ENCODE assay signal across 12 cellular contexts in the genomic region with DNA sequence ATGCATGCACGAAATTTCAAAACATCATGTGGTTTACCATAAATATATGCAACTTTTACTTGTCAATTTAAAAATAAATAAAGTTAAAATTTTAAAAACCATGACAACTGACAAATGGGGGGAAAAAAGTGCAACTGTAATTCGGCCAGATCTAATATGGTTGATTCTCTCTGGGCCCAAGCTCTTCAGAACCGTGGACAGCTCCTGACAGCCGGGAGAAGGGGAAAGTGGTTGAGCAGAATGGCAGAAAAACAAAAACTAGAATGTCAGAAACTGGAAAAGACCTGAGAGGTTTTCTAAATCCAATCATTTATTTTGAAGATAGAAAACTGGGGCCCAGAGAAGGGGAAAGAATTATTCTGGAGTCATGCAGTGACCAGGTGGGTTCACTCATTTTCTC.
DNase-seq lines count a peak whose midpoint lies in the region; ATAC-seq, FAIRE-seq and TF ChIP-seq lines count a peak whose summit lies in the region.
"Had no signal": no experiment of that assay in that cellular context is flagged by ENCODE, and none has a peak within 500 bp of the region (broad histone marks: within the 10 kb centered on the region; RNA-seq: fewer than 3 reads in every experiment).

No MANE protein-coding gene starts in this region.

- POLR2A ChIA-PET in RWPE1 (lab: Yijun Ruan, JAX; ENCODE audit: low non-redundant PET), result interaction anchor here (0.5 kb wide), 1 partner anchor 11 kb away, joined by 3 read pairs; no protein-coding TSS in a partner anchor

- no peak for FAIRE-seq in urothelium cell line (lab: Jason Lieb, UNC)
- FAIRE-seq: pancreas had no signal

- no peaks in the 10 kb centered on the region for H3K27me3 ChIP-seq in right atrium auricular region
- H3K27me3 ChIP-seq: SJSA1 had no signal

- peak; percentile 17 for DNase-seq in stimulated activated CD4-positive, alpha-beta T cell treated with anti-CD3 and anti-CD28 coated beads, Interleukin-15, amount 100 ng/mL, for 24 hours
- no peak for DNase-seq in stimulated activated CD4-positive, alpha-beta T cell treated with anti-CD3 and anti-CD28 coated beads, Interleukin-12 subunit alpha, Interleukin-12 subunit beta, amount 100 ng/mL, for 4 hours
- peak; percentile 27 for DNase-seq in RWPE1 (ENCODE audit: low spot score)
- DNase-seq in fibroblast of pulmonary artery (ENCODE audit: low read depth), result peak; percentile 25
- DNase-seq in urothelium cell line (ENCODE audit: low spot score), result peak; percentile 30
- no peak for DNase-seq in right atrium auricular region (ENCODE audit: low spot score)
- DNase-seq: CD4-positive, CD25-positive, alpha-beta regulatory T cell; NCI-H1930; pancreas had no signal

- CTCF ChIA-PET in RWPE1 (lab: Yijun Ruan, JAX), result interaction anchor here (0.6 kb wide), 1 partner anchor 962 kb away, joined by 3 read pairs; no protein-coding TSS in a partner anchor

- H3K36me3 ChIP-seq in right atrium auricular region, result no peaks in the 10 kb centered on the region
- H3K36me3 ChIP-seq: pancreas, SJSA1 had no signal

- no peaks in the 10 kb centered on the region for H3K9me3 ChIP-seq in right atrium auricular region
- H3K9me3 ChIP-seq: pancreas, SJSA1 had no signal

- no peaks in the 10 kb centered on the region for H3K4me1 ChIP-seq in right atrium auricular region
- H3K4me1 ChIP-seq: pancreas, SJSA1 had no signal

- ATAC-seq in HG03460 (IDR thresholded peaks at IDR 0.05; ENCODE audit: unreplicated experiment) (no peak), GM18511 (IDR thresholded peaks at IDR 0.05; ENCODE audit: unreplicated experiment) (no peak)
- ATAC-seq: pancreas had no signal

- no peak for TF ChIP-seq CTCF in RWPE1 (conservative IDR thresholded peaks at IDR 0.05; ENCODE audit: low read depth)
- TF ChIP-seq CTCF in fibroblast of pulmonary artery (IDR thresholded peaks at IDR 0.05; ENCODE audit: low read length, missing control alignments), result no peak
- TF ChIP-seq CTCF in right atrium auricular region (IDR thresholded peaks at IDR 0.05), result no peak

- H3K4me3 ChIP-seq in fibroblast of pulmonary artery (replicated peaks; ENCODE audit: low read depth, low read length) (no peak overlapping the region), right atrium auricular region (no peak overlapping the region)
- H3K4me3 ChIP-seq: pancreas, SJSA1 had no signal

- no peak overlapping the region for H3K27ac ChIP-seq in RWPE1
- H3K27ac ChIP-seq in right atrium auricular region, result no peak overlapping the region
- H3K27ac ChIP-seq: pancreas, SJSA1 had no signal

Comparison
In these comparisons a context has a peak if more than half of its experiments do, and no peak if none do; other contexts are left out.
1. DNase-seq: peak in stimulated activated CD4-positive, alpha-beta T cell treated with anti-CD3 and anti-CD28 coated beads, Interleukin-15, amount 100 ng/mL, for 24 hours (single experiment), RWPE1 (single experiment), fibroblast of pulmonary artery (single experiment) and urothelium cell line (single experiment); none in stimulated activated CD4-positive, alpha-beta T cell treated with anti-CD3 and anti-CD28 coated beads, Interleukin-12 subunit alpha, Interleukin-12 subunit beta, amount 100 ng/mL, for 4 hours (single experiment) and right atrium auricular region (single experiment).